ENCODE assay signal across 7 cellular contexts in genomic region chr1:205680073-205680851, GRCh38. TPM values are rescaled to one million over a fixed set of nuclear protein-coding genes. Genes with fewer than 3 reads are reported as not detected.
A peak's percentile ranks its signal among the peaks of the same experiment; 100 is the strongest.
DNase-seq lines count a peak whose midpoint lies in the region; ATAC-seq and TF ChIP-seq lines count a peak whose summit lies in the region.

Gene SLC45A3, minus strand, starts transcription at chr1:205680509. Its CDS starts 15,853 bp downstream, at chr1:205664656.

- no peak for ATAC-seq in HG03025 (IDR thresholded peaks at IDR 0.05; ENCODE audit: low FRiP score, unreplicated experiment)

- H3K4me1 ChIP-seq in muscle layer of duodenum (ENCODE audit: control insufficient read depth in 1 of 2, insufficient read depth in 2 of 2, low read length in 2 of 2) (peaks cover 0 to 20% of the 10 kb centered on the region in 2 donors), stomach (peaks cover 25 to 52% (median 30%) of the 10 kb centered on the region in 4 donors)

- no peak for TF ChIP-seq EP300 in stomach (IDR thresholded peaks at IDR 0.05)

- peak; percentile 66 for DNase-seq in GM10266 (ENCODE audit: extremely low spot score)
- DNase-seq in LNCaP clone FGC (ENCODE audit: low read depth), result no peak
- peak; percentile 40 for DNase-seq in activated CD4-positive, alpha-beta memory T cell treated with anti-CD3 and anti-CD28 coated beads for 36 hours
- peak; percentile 43 for DNase-seq in endothelial cell (ENCODE audit: low spot score)
- DNase-seq in stomach, result peak; percentile 49

- TF ChIP-seq POLR2A in stomach (IDR thresholded peaks at IDR 0.05), result no peak

- CTCF ChIA-PET in activated CD4-positive, alpha-beta memory T cell treated with anti-CD3 and anti-CD28 coated beads for 36 hours (lab: Charles Lee), result interaction anchor here (0.9 to 8.7 kb wide), 6 partner anchors 17 to 102 kb away, joined by 3 to 84 read pairs (median 6); partner anchors contain the start of gene ELK4

- H3K9me3 Mint-ChIP-seq in activated CD4-positive, alpha-beta memory T cell treated with anti-CD3 and anti-CD28 coated beads for 36 hours, result no peaks in the 10 kb centered on the region
- no peaks in the 10 kb centered on the region for H3K9me3 Mint-ChIP-seq in endothelial cell (ENCODE audit: unreplicated experiment)

- no peak within 1 kb of the TSS for H3K27ac Mint-ChIP-seq in activated CD4-positive, alpha-beta memory T cell treated with anti-CD3 and anti-CD28 coated beads for 36 hours
- H3K27ac Mint-ChIP-seq in endothelial cell (ENCODE audit: unreplicated experiment), result no peak within 1 kb of the TSS

- no peaks in the 10 kb centered on the region for H3K36me3 Mint-ChIP-seq in activated CD4-positive, alpha-beta memory T cell treated with anti-CD3 and anti-CD28 coated beads for 36 hours
- H3K36me3 Mint-ChIP-seq in endothelial cell (ENCODE audit: low read depth, unreplicated experiment), result no peaks in the 10 kb centered on the region

- H3K4me1 Mint-ChIP-seq in activated CD4-positive, alpha-beta memory T cell treated with anti-CD3 and anti-CD28 coated beads for 36 hours (ENCODE audit: low read depth), result peaks cover 10% of the 10 kb centered on the region
- H3K4me1 Mint-ChIP-seq in endothelial cell (ENCODE audit: unreplicated experiment), result peaks cover 46% of the 10 kb centered on the region

- intact Hi-C loops in activated CD4-positive, alpha-beta memory T cell treated with anti-CD3 and anti-CD28 coated beads for 36 hours (cut with micrococcal nuclease), result no loop called here
- intact Hi-C loops in stomach (cut with DNase I; ENCODE audit: low total_unique reads), result no loop called here

- H3K9me3 ChIP-seq in muscle layer of duodenum (ENCODE audit: control insufficient read depth in 1 of 2, low read length in 2 of 2), result no peaks in the 10 kb centered on the region
- no peaks in the 10 kb centered on the region for H3K9me3 ChIP-seq in stomach

- no peaks in the 10 kb centered on the region for H3K36me3 ChIP-seq in muscle layer of duodenum (ENCODE audit: control insufficient read depth in 1 of 2, insufficient read depth in 2 of 2, low read length in 2 of 2)
- H3K36me3 ChIP-seq in stomach, result no peaks in the 10 kb centered on the region

- peak within 1 kb of the TSS; percentile 72 for H3K4me3 Mint-ChIP-seq in activated CD4-positive, alpha-beta memory T cell treated with anti-CD3 and anti-CD28 coated beads for 36 hours
- peak within 1 kb of the TSS; percentile 92 for H3K4me3 Mint-ChIP-seq in endothelial cell (ENCODE audit: unreplicated experiment)

- peaks cover 13% of the 10 kb centered on the region for H3K27me3 Mint-ChIP-seq in activated CD4-positive, alpha-beta memory T cell treated with anti-CD3 and anti-CD28 coated beads for 36 hours
- H3K27me3 Mint-ChIP-seq in endothelial cell (ENCODE audit: unreplicated experiment), result peaks cover 12% of the 10 kb centered on the region

- TF ChIP-seq CTCF in GM10266 (IDR thresholded peaks at IDR 0.05; ENCODE audit: control insufficient read depth, insufficient read depth, low read depth, missing control alignments) (no peak), LNCaP clone FGC (IDR thresholded peaks at IDR 0.05; ENCODE audit: control insufficient read depth, extremely low read depth, insufficient read depth) (no peak), endothelial cell (IDR thresholded peaks at IDR 0.05; ENCODE audit: unreplicated experiment) (no peak), stomach (IDR thresholded peaks at IDR 0.05) (no peak)

- no peaks in the 10 kb centered on the region for H3K27me3 ChIP-seq in muscle layer of duodenum (ENCODE audit: low read depth, low read length)
- peaks cover 0 to 8% (median 0%) of the 10 kb centered on the region in 3 donors for H3K27me3 ChIP-seq in stomach

- H3K27ac ChIP-seq in muscle layer of duodenum (ENCODE audit: low read length), result no peak within 1 kb of the TSS
- peak within 1 kb of the TSS; percentile 43 to 81 (median 63) for H3K27ac ChIP-seq in stomach

- H3K4me3 ChIP-seq in LNCaP clone FGC (ENCODE audit: low read depth, low read length), result peak within 1 kb of the TSS; percentile 80
- H3K4me3 ChIP-seq in muscle layer of duodenum (ENCODE audit: low read depth in 1 of 2, low read length in 2 of 2), result peak within 1 kb of the TSS; percentile 52 to 74
- H3K4me3 ChIP-seq in stomach, result peak within 1 kb of the TSS; percentile 65 to 75 (median 70)

- WGBS in stomach, 5 donors, result 1 to 4% (median 1%) methylated on average over 15 to 86 of the region's 86 CpGs

- POLR2A ChIA-PET in activated CD4-positive, alpha-beta memory T cell treated with anti-CD3 and anti-CD28 coated beads for 36 hours (lab: Charles Lee), result interaction anchor here (1.0 to 1.5 kb wide), 3 partner anchors 48 to 88 kb away, joined by 3 to 5 read pairs (median 4); no protein-coding TSS in a partner anchor

RNA-seq across cellular contexts. Expression of gene SLC45A3, which starts in this region (rescaled TPM):
- under 1 TPM; 0.55 to 0.56 TPM for total RNA-seq in activated CD4-positive, alpha-beta memory T cell treated with anti-CD3 and anti-CD28 coated beads for 36 hours
- 9.2 TPM for total RNA-seq in endothelial cell (ENCODE audit: unreplicated experiment)
- total RNA-seq in stomach, result 10 to 100 TPM in 3 of 5 donors, 1 to 10 TPM in 2; 4.5 to 30.1 (median 21.4) TPM
- polyA plus RNA-seq in stomach, result 1 to 10 TPM; 1.6 to 8.2 (median 3.8) TPM

Comparison
In these comparisons a context has a peak if more than half of its experiments do, and no peak if none do; other contexts are left out.
1. Peak in DNase-seq in activated CD4-positive, alpha-beta memory T cell treated with anti-CD3 and anti-CD28 coated beads for 36 hours; RNA of the gene not detected or under 1 TPM.